In genomic region chr11:129145276-129145675, GRCh38 we compare ENCODE assay signal across 22 cellular contexts. TPM values are rescaled to one million over a fixed set of nuclear protein-coding genes. Genes with fewer than 3 reads are reported as not detected.
DNase-seq lines count a peak whose midpoint lies in the region; ATAC-seq and TF ChIP-seq lines count a peak whose summit lies in the region.
"Had no signal": no experiment of that assay in that cellular context is flagged by ENCODE, and none has a peak within 500 bp of the region (broad histone marks: within the 10 kb centered on the region; RNA-seq: fewer than 3 reads in every experiment).

No MANE protein-coding gene starts in this region.

- ATAC-seq in GM18858 (IDR thresholded peaks at IDR 0.05; ENCODE audit: unreplicated experiment) = no peak

- peak; percentile 47 for DNase-seq in DMS53 (lab: John Stamatoyannopoulos, UW)
- peak; percentile 10 for DNase-seq in fibroblast of villous mesenchyme (ENCODE audit: low read depth)
- DNase-seq in NCI-H2196 (lab: John Stamatoyannopoulos, UW; ENCODE audit: unreplicated experiment) = no peak
- no peak for DNase-seq in lower leg skin (ENCODE audit: low spot score in 2 of 2)
- DNase-seq in DMS79 treated with DMSO at 0.1 percent for 48 hours (lab: John Stamatoyannopoulos, UW) = no peak
- DNase-seq: ACHN; CD4-positive, alpha-beta T cell; COR-L47; GDM1; KBM-7; NCI-H1092; NCI-H1436 treated with DMSO at 0.1 percent for 48 hours; NCI-H1930; NCI-H2227 treated with DMSO at 0.1 percent for 48 hours; NCI-H510A treated with DMSO at 0.1 percent for 48 hours; NCI-H82; Right ventricle myocardium superior; SW 1271 had no signal

- peak overlapping the region; percentile 18 for H3K27ac ChIP-seq in VCaP
- H3K27ac ChIP-seq: BLaER1 had no signal

- no peak for TF ChIP-seq POLR2A in lower leg skin (IDR thresholded peaks at IDR 0.05)

- H3K4me3 ChIP-seq in fibroblast of villous mesenchyme (ENCODE audit: low read depth, low read length) (no peak overlapping the region), lower leg skin (ENCODE audit: low read depth, poor library complexity, severe bottlenecking) (no peak overlapping the region)
- H3K4me3 ChIP-seq: BLaER1 had no signal

- intact Hi-C loops in lower leg skin (cut with DNase I; ENCODE audit: low total_unique reads) = no loop called here

- TF ChIP-seq CTCF in VCaP (conservative IDR thresholded peaks at IDR 0.05) = no peak
- TF ChIP-seq CTCF in fibroblast of villous mesenchyme (IDR thresholded peaks at IDR 0.05; ENCODE audit: insufficient read depth, low read depth, low read length) = no peak
- TF ChIP-seq CTCF in lower leg skin (IDR thresholded peaks at IDR 0.05) = no peak

RNA-seq across cellular contexts. Expression of gene ARHGAP32, which starts 46.8 kb away (rescaled TPM):
- total RNA-seq in fibroblast of villous mesenchyme = 9.5 and 14.8 TPM in 2 replicates
- 10 to 100 TPM; 49.1 to 54.9 (median 49.3) TPM for total RNA-seq in lower leg skin
- total RNA-seq: OCI-LY7 had no signal

Comparison
In these comparisons a context has a peak if more than half of its experiments do, and no peak if none do; other contexts are left out.
1. DNase-seq: peak in DMS53 (single experiment) and fibroblast of villous mesenchyme (single experiment); none in NCI-H2196 (single experiment), lower leg skin (0 of 2) and DMS79 treated with DMSO at 0.1 percent for 48 hours (single experiment).